In the genomic region with DNA sequence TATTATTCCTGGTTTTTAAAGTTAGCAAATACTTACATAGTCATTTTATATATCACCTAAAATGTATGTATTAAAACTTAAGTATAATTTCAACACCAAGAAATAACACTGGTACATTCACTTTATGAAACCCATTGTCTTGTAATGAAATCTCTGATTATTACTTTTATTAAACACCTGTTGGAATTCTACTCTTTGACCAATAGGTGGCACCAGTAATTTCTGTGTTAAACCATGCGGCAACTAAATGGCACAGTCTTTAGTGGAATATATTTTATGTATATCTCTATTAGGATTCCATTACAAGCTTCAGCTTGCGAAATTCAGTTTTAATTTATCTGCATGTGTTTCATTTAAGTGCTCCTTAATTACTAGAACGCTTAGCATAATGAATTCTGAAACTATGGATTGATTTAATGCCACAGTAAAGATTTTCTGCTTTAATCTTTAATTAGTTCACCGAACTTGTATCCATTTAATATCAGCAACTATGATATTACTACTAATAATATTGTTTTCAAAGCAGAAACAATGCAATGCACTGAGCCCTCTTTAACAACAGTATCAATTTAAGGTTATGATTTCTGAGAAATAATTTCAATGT, we compare ENCODE assay signal across 8 cellular contexts.
DNase-seq lines count a peak whose midpoint lies in the region; ATAC-seq and TF ChIP-seq lines count a peak whose summit lies in the region.

No MANE protein-coding gene starts in this region.

- WGBS in GM23248 (ENCODE audit: low coverage in 1 of 2, low lambda C conversion rate in 2 of 2, missing lambda C conversion rate in 2 of 2), 2 experiments = 29 to 31% methylated on average over 4 of the region's 4 CpGs

- H3K4me3 ChIP-seq in GM23248 = no peak overlapping the region

- peaks cover 5% of the 10 kb centered on the region; the same call in 1 of the 2 replicates for H3K4me1 Mint-ChIP-seq in WTC11

- H3K27me3 Mint-ChIP-seq in WTC11 (ENCODE audit: low read depth) = no peaks in the 10 kb centered on the region

- no peak overlapping the region for H3K4me2 ChIP-seq in GM23248 (ENCODE audit: unreplicated experiment)

- TF ChIP-seq CTCF in WTC11 (IDR thresholded peaks at IDR 0.05) = peak; percentile 55

- no peak for ATAC-seq in WTC11

- H3K27ac ChIP-seq in GM23248 = no peak overlapping the region

- POLR2A ChIA-PET in WTC11 (lab: Charles Lee) = no interaction called here

- no peaks in the 10 kb centered on the region for H3K9me3 Mint-ChIP-seq in WTC11

- H3K79me2 ChIP-seq in GM23248 (ENCODE audit: insufficient read depth) = no peaks in the 10 kb centered on the region

- no peak overlapping the region for H3K9ac ChIP-seq in GM23248

- H3K4me3 Mint-ChIP-seq in WTC11 = no peak overlapping the region

- no peaks in the 10 kb centered on the region for H3K9me3 ChIP-seq in GM23248 (ENCODE audit: low read depth)

- DNase-seq in ELR (ENCODE audit: low read depth) (peak; percentile 67), GM23248 (peak; percentile 70), NCI-H1092 (lab: John Stamatoyannopoulos, UW) (peak; percentile 24), WTC11 (ENCODE audit: low spot score) (no peak), kidney tubule cell (ENCODE audit: low spot score) (peak; percentile 52), COLO668 (lab: John Stamatoyannopoulos, UW; ENCODE audit: unreplicated experiment) (no peak)
- DNase-seq in stimulated activated CD8-positive, alpha-beta memory T cell treated with anti-CD3 and anti-CD28 coated beads, Interleukin-4, amount 100 ng/mL, for 48 hours = no peak
- no peak for DNase-seq in activated T-cell treated with anti-CD3 and anti-CD28 coated beads, Interleukin-2, amount 50 U/mL, for 48 hours

- H2AFZ ChIP-seq in GM23248 = no peak overlapping the region

- no peaks in the 10 kb centered on the region for H3K27me3 ChIP-seq in GM23248 (replicated peaks; ENCODE audit: insufficient read depth)

- no peaks in the 10 kb centered on the region for H3K9me2 ChIP-seq in GM23248 (ENCODE audit: insufficient read depth)

- H4K20me1 ChIP-seq in GM23248 (ENCODE audit: insufficient read depth) = no peaks in the 10 kb centered on the region

- no peaks in the 10 kb centered on the region for H3F3A ChIP-seq in GM23248 (ENCODE audit: insufficient read depth)

- no peaks in the 10 kb centered on the region for H3K4me1 ChIP-seq in GM23248 (ENCODE audit: insufficient read depth)

- in situ Hi-C loops in GM23248 (cut with MboI) = no loop called here

- no peaks in the 10 kb centered on the region for H3K36me3 ChIP-seq in GM23248 (ENCODE audit: low read depth)

- CTCF ChIA-PET in WTC11 (lab: Charles Lee) = no interaction called here

- H3K36me3 Mint-ChIP-seq in WTC11 = no peaks in the 10 kb centered on the region

- H3K27ac Mint-ChIP-seq in WTC11 = no peak overlapping the region

TF ChIP-seq in WTC11, 78 proteins besides CTCF, POLR2A, EP300 and RAD21:
- TF ChIP-seq, protein P1, sequence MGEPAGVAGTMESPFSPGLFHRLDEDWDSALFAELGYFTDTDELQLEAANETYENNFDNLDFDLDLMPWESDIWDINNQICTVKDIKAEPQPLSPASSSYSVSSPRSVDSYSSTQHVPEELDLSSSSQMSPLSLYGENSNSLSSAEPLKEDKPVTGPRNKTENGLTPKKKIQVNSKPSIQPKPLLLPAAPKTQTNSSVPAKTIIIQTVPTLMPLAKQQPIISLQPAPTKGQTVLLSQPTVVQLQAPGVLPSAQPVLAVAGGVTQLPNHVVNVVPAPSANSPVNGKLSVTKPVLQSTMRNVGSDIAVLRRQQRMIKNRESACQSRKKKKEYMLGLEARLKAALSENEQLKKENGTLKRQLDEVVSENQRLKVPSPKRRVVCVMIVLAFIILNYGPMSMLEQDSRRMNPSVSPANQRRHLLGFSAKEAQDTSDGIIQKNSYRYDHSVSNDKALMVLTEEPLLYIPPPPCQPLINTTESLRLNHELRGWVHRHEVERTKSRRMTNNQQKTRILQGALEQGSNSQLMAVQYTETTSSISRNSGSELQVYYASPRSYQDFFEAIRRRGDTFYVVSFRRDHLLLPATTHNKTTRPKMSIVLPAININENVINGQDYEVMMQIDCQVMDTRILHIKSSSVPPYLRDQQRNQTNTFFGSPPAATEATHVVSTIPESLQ (CRISPR knock-in tag; IDR thresholded peaks at IDR 0.05) = no peak
- TF ChIP-seq, protein P2, sequence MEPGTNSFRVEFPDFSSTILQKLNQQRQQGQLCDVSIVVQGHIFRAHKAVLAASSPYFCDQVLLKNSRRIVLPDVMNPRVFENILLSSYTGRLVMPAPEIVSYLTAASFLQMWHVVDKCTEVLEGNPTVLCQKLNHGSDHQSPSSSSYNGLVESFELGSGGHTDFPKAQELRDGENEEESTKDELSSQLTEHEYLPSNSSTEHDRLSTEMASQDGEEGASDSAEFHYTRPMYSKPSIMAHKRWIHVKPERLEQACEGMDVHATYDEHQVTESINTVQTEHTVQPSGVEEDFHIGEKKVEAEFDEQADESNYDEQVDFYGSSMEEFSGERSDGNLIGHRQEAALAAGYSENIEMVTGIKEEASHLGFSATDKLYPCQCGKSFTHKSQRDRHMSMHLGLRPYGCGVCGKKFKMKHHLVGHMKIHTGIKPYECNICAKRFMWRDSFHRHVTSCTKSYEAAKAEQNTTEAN (CRISPR knock-in tag; IDR thresholded peaks at IDR 0.05) = no peak
- TF ChIP-seq, protein P3, sequence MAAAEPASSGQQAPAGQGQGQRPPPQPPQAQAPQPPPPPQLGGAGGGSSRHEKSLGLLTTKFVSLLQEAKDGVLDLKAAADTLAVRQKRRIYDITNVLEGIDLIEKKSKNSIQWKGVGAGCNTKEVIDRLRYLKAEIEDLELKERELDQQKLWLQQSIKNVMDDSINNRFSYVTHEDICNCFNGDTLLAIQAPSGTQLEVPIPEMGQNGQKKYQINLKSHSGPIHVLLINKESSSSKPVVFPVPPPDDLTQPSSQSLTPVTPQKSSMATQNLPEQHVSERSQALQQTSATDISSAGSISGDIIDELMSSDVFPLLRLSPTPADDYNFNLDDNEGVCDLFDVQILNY (CRISPR knock-in tag; IDR thresholded peaks at IDR 0.05) = no peak
- TF ChIP-seq MXD4 (CRISPR knock-in tag; IDR thresholded peaks at IDR 0.05; ENCODE audit: borderline replicate concordance) (no peak), RELA (CRISPR knock-in tag; IDR thresholded peaks at IDR 0.05; ENCODE audit: borderline replicate concordance) (no peak), TEAD4 (CRISPR knock-in tag; IDR thresholded peaks at IDR 0.05) (no peak), HMGA2 (CRISPR knock-in tag; IDR thresholded peaks at IDR 0.05) (no peak), ZNF138 (CRISPR knock-in tag; conservative IDR thresholded peaks at IDR 0.05) (no peak), GRHL2 (CRISPR knock-in tag; IDR thresholded peaks at IDR 0.05; ENCODE audit: insufficient replicate concordance, severe bottlenecking) (no peak), GABPB1 (CRISPR knock-in tag; IDR thresholded peaks at IDR 0.05) (no peak), ZNF121 (CRISPR knock-in tag; IDR thresholded peaks at IDR 0.05) (no peak)
- TF ChIP-seq, protein P4, sequence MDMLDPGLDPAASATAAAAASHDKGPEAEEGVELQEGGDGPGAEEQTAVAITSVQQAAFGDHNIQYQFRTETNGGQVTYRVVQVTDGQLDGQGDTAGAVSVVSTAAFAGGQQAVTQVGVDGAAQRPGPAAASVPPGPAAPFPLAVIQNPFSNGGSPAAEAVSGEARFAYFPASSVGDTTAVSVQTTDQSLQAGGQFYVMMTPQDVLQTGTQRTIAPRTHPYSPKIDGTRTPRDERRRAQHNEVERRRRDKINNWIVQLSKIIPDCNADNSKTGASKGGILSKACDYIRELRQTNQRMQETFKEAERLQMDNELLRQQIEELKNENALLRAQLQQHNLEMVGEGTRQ (CRISPR knock-in tag; IDR thresholded peaks at IDR 0.05) = no peak
- TF ChIP-seq, protein P5, sequence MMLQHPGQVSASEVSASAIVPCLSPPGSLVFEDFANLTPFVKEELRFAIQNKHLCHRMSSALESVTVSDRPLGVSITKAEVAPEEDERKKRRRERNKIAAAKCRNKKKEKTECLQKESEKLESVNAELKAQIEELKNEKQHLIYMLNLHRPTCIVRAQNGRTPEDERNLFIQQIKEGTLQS (CRISPR knock-in tag; conservative IDR thresholded peaks at IDR 0.05) = no peak
- TF ChIP-seq, protein P6, sequence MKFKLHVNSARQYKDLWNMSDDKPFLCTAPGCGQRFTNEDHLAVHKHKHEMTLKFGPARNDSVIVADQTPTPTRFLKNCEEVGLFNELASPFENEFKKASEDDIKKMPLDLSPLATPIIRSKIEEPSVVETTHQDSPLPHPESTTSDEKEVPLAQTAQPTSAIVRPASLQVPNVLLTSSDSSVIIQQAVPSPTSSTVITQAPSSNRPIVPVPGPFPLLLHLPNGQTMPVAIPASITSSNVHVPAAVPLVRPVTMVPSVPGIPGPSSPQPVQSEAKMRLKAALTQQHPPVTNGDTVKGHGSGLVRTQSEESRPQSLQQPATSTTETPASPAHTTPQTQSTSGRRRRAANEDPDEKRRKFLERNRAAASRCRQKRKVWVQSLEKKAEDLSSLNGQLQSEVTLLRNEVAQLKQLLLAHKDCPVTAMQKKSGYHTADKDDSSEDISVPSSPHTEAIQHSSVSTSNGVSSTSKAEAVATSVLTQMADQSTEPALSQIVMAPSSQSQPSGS (CRISPR knock-in tag; IDR thresholded peaks at IDR 0.05; ENCODE audit: borderline replicate concordance, low read depth) = no peak
- TF ChIP-seq, protein P7, sequence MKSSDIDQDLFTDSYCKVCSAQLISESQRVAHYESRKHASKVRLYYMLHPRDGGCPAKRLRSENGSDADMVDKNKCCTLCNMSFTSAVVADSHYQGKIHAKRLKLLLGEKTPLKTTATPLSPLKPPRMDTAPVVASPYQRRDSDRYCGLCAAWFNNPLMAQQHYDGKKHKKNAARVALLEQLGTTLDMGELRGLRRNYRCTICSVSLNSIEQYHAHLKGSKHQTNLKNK (CRISPR knock-in tag; IDR thresholded peaks at IDR 0.05) = no peak
TF ChIP-seq in WTC11: peak in this region for 0.

Comparison
In these comparisons a context has a peak if more than half of its experiments do, and no peak if none do; other contexts are left out.
1. DNase-seq: peak in ELR (single experiment), GM23248 (single experiment), NCI-H1092 (single experiment) and kidney tubule cell (single experiment); none in WTC11 (single experiment), stimulated activated CD8-positive, alpha-beta memory T cell treated with anti-CD3 and anti-CD28 coated beads, Interleukin-4, amount 100 ng/mL, for 48 hours (single experiment), activated T-cell treated with anti-CD3 and anti-CD28 coated beads, Interleukin-2, amount 50 U/mL, for 48 hours (0 of 2) and COLO668 (single experiment).